Comparison of ENCODE assay signal across 21 cellular contexts in the genomic region with DNA sequence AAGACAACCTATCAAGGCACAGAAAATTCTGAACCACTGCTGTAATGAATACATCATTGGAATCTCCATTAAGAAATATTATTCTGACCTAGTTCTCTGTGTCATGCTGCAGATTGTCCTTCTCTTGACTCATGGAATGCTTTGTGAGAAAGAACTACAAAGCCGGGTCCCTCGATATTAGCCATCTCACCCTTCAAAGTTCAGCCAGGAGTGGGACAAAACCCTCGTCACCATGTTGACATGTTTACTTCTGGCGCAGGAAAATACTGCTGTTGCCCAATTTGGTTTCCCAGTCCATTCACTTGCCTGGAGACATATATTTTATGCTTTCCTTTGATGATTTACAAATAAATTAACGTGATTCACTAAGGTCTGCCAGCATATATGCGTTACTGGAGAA. TPM values are rescaled to one million over a fixed set of nuclear protein-coding genes. Genes with fewer than 3 reads are reported as not detected.
DNase-seq lines count a peak whose midpoint lies in the region; ATAC-seq, FAIRE-seq and TF ChIP-seq lines count a peak whose summit lies in the region.
"Had no signal": no experiment of that assay in that cellular context is flagged by ENCODE, and none has a peak within 500 bp of the region (broad histone marks: within the 10 kb centered on the region; RNA-seq: fewer than 3 reads in every experiment).

No MANE protein-coding gene starts in this region.

- peaks cover 39% of the 10 kb centered on the region for H3K27me3 Mint-ChIP-seq in mesothelial cell of epicardium (ENCODE audit: low read depth)

- no peaks in the 10 kb centered on the region for H3K36me3 ChIP-seq in PC-9 (ENCODE audit: low read depth)
- H3K36me3 ChIP-seq in body of pancreas (replicated peaks in 1 of 2; ENCODE audit: insufficient read depth in 1 of 2, low read depth in 2 of 2) = no peaks in the 10 kb centered on the region
- H3K36me3 ChIP-seq: HAP-1 had no signal

- peak overlapping the region; percentile 74 for H3K27ac Mint-ChIP-seq in mesothelial cell of epicardium
- H3K27ac Mint-ChIP-seq: HFFc6 had no signal

- no peak for ATAC-seq in body of pancreas

- FAIRE-seq in urothelium cell line (lab: Jason Lieb, UNC) = no peak
- FAIRE-seq: GM12891, GM18507, H54 had no signal

- H3K4me1 Mint-ChIP-seq in mesothelial cell of epicardium = peaks cover 56% of the 10 kb centered on the region
- H3K4me1 Mint-ChIP-seq: CD4-positive, alpha-beta memory T cell had no signal

- intact Hi-C loops in PC-9 (cut with micrococcal nuclease; ENCODE audit: unreplicated experiment) (no loop called here), body of pancreas (cut with DNase I) (no loop called here)

- no peaks in the 10 kb centered on the region for H3F3A ChIP-seq in PC-9 (ENCODE audit: insufficient read depth, low read depth)

- no peaks in the 10 kb centered on the region for H3K79me2 ChIP-seq in PC-9 (ENCODE audit: low read depth)

- H3K4me3 ChIP-seq in PC-9 (no peak overlapping the region), body of pancreas (no peak overlapping the region)
- H3K4me3 ChIP-seq: HAP-1 had no signal

- 48 to 55% methylated on average over 6 of the region's 6 CpGs for WGBS in body of pancreas, 2 donors

- no peak overlapping the region for H3K4me3 Mint-ChIP-seq in mesothelial cell of epicardium
- H3K4me3 Mint-ChIP-seq: CD4-positive, alpha-beta memory T cell; HFFc6 had no signal

- H3K27ac ChIP-seq in PC-9 (no peak overlapping the region), body of pancreas (no peak overlapping the region)

- H4K20me1 ChIP-seq in PC-9 (ENCODE audit: insufficient read depth) = no peaks in the 10 kb centered on the region

- H2AFZ ChIP-seq in PC-9 = 0 out of 2 replicates have a peak overlapping the region, but pooled peaks have one; percentile 24

- H3K9me3 ChIP-seq in PC-9 (ENCODE audit: insufficient read depth, low read depth) (no peaks in the 10 kb centered on the region), body of pancreas (no peaks in the 10 kb centered on the region)
- H3K9me3 ChIP-seq: HAP-1 had no signal

- BruUV-seq in PC-9 (replicated peaks; lab: Mats Ljungman, UMichigan) = no TSS peak

- H3K9me3 Mint-ChIP-seq in mesothelial cell of epicardium = no peaks in the 10 kb centered on the region
- H3K9me3 Mint-ChIP-seq: CD4-positive, alpha-beta memory T cell; HFFc6 had no signal

- TF ChIP-seq POLR2A in body of pancreas (IDR thresholded peaks at IDR 0.05) = no peak

- POLR2A ChIA-PET in PC-9 (lab: Charles Lee; ENCODE audit: unreplicated experiment) = no interaction called here

- CTCF ChIA-PET in PC-9 (lab: Charles Lee) = no interaction called here

- H3K9me2 ChIP-seq in PC-9 (ENCODE audit: insufficient read depth) = no peaks in the 10 kb centered on the region

- H3K36me3 Mint-ChIP-seq in mesothelial cell of epicardium = peaks cover 6% of the 10 kb centered on the region
- H3K36me3 Mint-ChIP-seq: CD4-positive, alpha-beta memory T cell had no signal

- TF ChIP-seq CTCF in PC-9 (conservative IDR thresholded peaks at IDR 0.05) (no peak), mesothelial cell of epicardium (IDR thresholded peaks at IDR 0.05; ENCODE audit: unreplicated experiment) (no peak), body of pancreas (IDR thresholded peaks at IDR 0.05) (no peak)

- DNase-seq in PC-9 (no peak), mesothelial cell of epicardium (ENCODE audit: low spot score in 2 of 2, unreplicated experiment in 2 of 2) (no peak), body of pancreas (no peak), NCI-H2227 treated with DMSO at 0.1 percent for 48 hours (lab: John Stamatoyannopoulos, UW) (no peak), urothelium cell line (ENCODE audit: low spot score) (no peak)
- DNase-seq: C1 segment of cervical spinal cord; Calu3; CD4-positive, alpha-beta memory T cell; COR-L47; DMS53; DMS79 treated with DMSO at 0.1 percent for 48 hours; GF-D8; GOT3; HFFc6 had no signal

- H3K27me3 ChIP-seq in PC-9 (ENCODE audit: insufficient read depth, low read depth) (peaks cover 28% of the 10 kb centered on the region), body of pancreas (no peaks in the 10 kb centered on the region)

- H3K4me2 ChIP-seq in PC-9 = no peak overlapping the region

- no peaks in the 10 kb centered on the region for H3K4me1 ChIP-seq in PC-9 (replicated peaks; ENCODE audit: insufficient read depth)
- H3K4me1 ChIP-seq in body of pancreas = no peaks in the 10 kb centered on the region
- H3K4me1 ChIP-seq: HAP-1 had no signal

TF ChIP-seq in PFSK-1, 5 proteins besides CTCF, POLR2A, EP300 and RAD21:
- TF ChIP-seq, protein P1, sequence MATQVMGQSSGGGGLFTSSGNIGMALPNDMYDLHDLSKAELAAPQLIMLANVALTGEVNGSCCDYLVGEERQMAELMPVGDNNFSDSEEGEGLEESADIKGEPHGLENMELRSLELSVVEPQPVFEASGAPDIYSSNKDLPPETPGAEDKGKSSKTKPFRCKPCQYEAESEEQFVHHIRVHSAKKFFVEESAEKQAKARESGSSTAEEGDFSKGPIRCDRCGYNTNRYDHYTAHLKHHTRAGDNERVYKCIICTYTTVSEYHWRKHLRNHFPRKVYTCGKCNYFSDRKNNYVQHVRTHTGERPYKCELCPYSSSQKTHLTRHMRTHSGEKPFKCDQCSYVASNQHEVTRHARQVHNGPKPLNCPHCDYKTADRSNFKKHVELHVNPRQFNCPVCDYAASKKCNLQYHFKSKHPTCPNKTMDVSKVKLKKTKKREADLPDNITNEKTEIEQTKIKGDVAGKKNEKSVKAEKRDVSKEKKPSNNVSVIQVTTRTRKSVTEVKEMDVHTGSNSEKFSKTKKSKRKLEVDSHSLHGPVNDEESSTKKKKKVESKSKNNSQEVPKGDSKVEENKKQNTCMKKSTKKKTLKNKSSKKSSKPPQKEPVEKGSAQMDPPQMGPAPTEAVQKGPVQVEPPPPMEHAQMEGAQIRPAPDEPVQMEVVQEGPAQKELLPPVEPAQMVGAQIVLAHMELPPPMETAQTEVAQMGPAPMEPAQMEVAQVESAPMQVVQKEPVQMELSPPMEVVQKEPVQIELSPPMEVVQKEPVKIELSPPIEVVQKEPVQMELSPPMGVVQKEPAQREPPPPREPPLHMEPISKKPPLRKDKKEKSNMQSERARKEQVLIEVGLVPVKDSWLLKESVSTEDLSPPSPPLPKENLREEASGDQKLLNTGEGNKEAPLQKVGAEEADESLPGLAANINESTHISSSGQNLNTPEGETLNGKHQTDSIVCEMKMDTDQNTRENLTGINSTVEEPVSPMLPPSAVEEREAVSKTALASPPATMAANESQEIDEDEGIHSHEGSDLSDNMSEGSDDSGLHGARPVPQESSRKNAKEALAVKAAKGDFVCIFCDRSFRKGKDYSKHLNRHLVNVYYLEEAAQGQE (IDR thresholded peaks at IDR 0.05; ENCODE audit: insufficient read depth in 1 of 2, low read depth in 2 of 2, low read length in 2 of 2) = no peak
- no peak for TF ChIP-seq SIN3A (IDR thresholded peaks at IDR 0.05; ENCODE audit: borderline replicate concordance, insufficient read depth, low read length)
- TF ChIP-seq POLR2AphosphoS5 (IDR thresholded peaks at IDR 0.05; ENCODE audit: low read depth, low read length) = no peak
- TF ChIP-seq TAF1 (IDR thresholded peaks at IDR 0.05; ENCODE audit: borderline replicate concordance, insufficient read depth, low read length) = no peak
- peak; percentile 82 for TF ChIP-seq FOXP2 (optimal IDR thresholded peaks at IDR 0.05; ENCODE audit: borderline replicate concordance, extremely low read depth, extremely low read length, insufficient read depth)

RNA-seq across cellular contexts. Expression of gene WT1, which starts 10.9 kb away (rescaled TPM):
- total RNA-seq in PC-9 (2021) (not detected in 2 replicates), mesothelial cell of epicardium (122 to 131 TPM (median 125 TPM) in 3 replicates), body of pancreas (1 to 10 TPM in 1 of 2 donors, under 1 TPM in 1; 0.99 to 1.0 TPM)
- 25.3 TPM for polyA plus RNA-seq in PFSK-1 (2012; ENCODE audit: insufficient read length, low read depth)
- total RNA-seq: Calu3; CD4-positive, alpha-beta memory T cell; G401; HFFc6 had no signal
- polyA plus RNA-seq: BJ; CD4-positive, alpha-beta memory T cell had no signal

Comparison
In these comparisons a context has a peak if more than half of its experiments do, and no peak if none do; other contexts are left out.
1. RNA of gene WT1, which starts 10.9 kb away (total RNA-seq): 122 to 131 TPM in mesothelial cell of epicardium; 0.99 to 1.0 TPM in body of pancreas and not detected in PC-9; every median in the first group is over 10 times any median in the second.